1 cellular context compared by ENCODE assay signal in the genomic region with DNA sequence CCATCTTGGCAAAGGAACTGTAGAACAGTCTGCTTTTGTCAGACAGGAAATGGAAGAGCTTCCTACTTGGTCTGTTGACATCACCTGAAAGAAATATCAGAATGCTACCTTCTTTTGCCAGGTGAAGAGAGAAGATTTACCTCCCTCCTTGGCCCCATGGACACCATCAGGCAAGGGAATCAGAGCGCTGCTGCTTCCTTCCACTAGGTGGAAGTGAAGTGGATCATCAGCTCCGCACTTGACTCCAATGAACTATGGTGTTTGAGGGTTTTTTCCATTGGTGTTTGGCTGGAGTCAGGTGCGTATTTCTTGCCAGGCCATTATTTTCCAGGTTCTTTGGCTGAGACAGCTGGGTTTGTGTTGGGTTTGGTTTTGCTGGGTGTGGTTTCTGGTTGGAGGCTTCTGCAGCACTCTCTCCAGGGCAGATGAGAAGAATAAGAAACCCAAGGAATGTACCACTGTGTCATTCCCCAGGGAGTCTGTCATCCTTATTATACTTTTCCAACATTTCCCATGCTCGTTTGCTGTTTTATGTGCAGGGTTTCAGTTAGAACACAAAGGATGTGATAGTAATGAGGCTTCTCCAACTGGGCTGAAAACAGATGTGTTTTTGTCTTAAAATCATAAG.
TF ChIP-seq lines count a peak whose summit lies in the region.

No MANE protein-coding gene starts in this region.

TF ChIP-seq in GM23338, 12 proteins besides CTCF, POLR2A, EP300 and RAD21 (continued from another document):
- TF ChIP-seq EZH2phosphoT487 (IDR thresholded peaks at IDR 0.05; ENCODE audit: unreplicated experiment) (no peak), CREB1 (CRISPR knock-in tag; IDR thresholded peaks at IDR 0.05; ENCODE audit: low read depth) (no peak), STAT1 (IDR thresholded peaks at IDR 0.05; ENCODE audit: unreplicated experiment) (no peak)
